ENCODE assay signal across 27 cellular contexts in the genomic region with DNA sequence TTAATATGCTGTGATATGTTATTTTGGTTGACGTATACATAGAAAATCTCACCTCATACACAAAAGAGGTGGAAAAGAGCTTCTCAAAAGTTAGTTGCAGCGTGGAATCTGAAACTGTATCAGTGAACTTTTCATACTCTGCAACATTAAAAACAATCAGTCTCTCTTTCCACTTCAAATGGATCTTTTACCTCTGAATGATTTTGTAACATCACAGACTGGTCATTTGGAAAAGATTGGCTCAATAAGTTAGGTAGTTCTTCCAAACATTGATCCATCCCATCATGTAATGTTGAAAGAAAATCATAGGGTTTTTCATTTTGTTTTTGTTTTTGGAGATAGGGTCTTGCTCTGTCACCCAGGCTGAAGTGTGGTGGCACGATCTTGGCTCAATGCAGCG.
"Had no signal": no experiment of that assay in that cellular context is flagged by ENCODE, and none has a peak within 500 bp of the region (broad histone marks: within the 10 kb centered on the region; RNA-seq: fewer than 3 reads in every experiment).

No MANE protein-coding gene starts in this region.

- H3K36me3 ChIP-seq: colonic mucosa, esophagus squamous epithelium, gastrocnemius medialis, heart right ventricle, left ventricle myocardium inferior, lower lobe of right lung had no signal

- H3K4me1 ChIP-seq: colonic mucosa, esophagus squamous epithelium, gastrocnemius medialis, heart right ventricle, left ventricle myocardium inferior, lower lobe of right lung had no signal

- H3K4me3 ChIP-seq: colonic mucosa, esophagus squamous epithelium, gastrocnemius medialis, heart right ventricle, left ventricle myocardium inferior, lower lobe of right lung, mucosa of descending colon had no signal

- H3K9me3 ChIP-seq: colonic mucosa, gastrocnemius medialis had no signal

- H3K27me3 Mint-ChIP-seq: dendritic cell treated with granulocyte-macrophage colony-stimulating factor and Interleukin-4, amounts not matched to agents 40 ng/mL and 50 ng/mL, for 4 days; naive B cell had no signal

- H3K27ac Mint-ChIP-seq: dendritic cell treated with granulocyte-macrophage colony-stimulating factor and Interleukin-4, amounts not matched to agents 40 ng/mL and 50 ng/mL, for 4 days; effector memory CD8-positive, alpha-beta T cell; endodermal cell; mesothelial cell of epicardium; naive B cell had no signal

- H3K4me3 Mint-ChIP-seq: dendritic cell treated with granulocyte-macrophage colony-stimulating factor and Interleukin-4, amounts not matched to agents 40 ng/mL and 50 ng/mL, for 4 days; effector memory CD8-positive, alpha-beta T cell; endodermal cell; mesothelial cell of epicardium; naive B cell had no signal

- DNase-seq: colonic mucosa; cortex of kidney; effector CD8-positive, alpha-beta T cell; effector memory CD8-positive, alpha-beta T cell; endodermal cell; erythroblast; esophagus squamous epithelium; foreskin fibroblast; foreskin melanocyte; gastrocnemius medialis; glutamatergic neuron; head of caudate nucleus; heart right ventricle; hippocampal formation; left cardiac atrium; left ventricle myocardium inferior; lower lobe of right lung; mesenchymal stem cell; mucosa of descending colon; naive B cell had no signal

- H3K4me1 Mint-ChIP-seq: endodermal cell, mesothelial cell of epicardium, naive B cell had no signal

- H3K27me3 ChIP-seq: colonic mucosa, esophagus squamous epithelium, gastrocnemius medialis, heart right ventricle had no signal

- H3K27ac ChIP-seq: colonic mucosa, epithelial cell of prostate, esophagus squamous epithelium, gastrocnemius medialis, heart right ventricle, left ventricle myocardium inferior, lower lobe of right lung had no signal

- ATAC-seq: effector memory CD8-positive, alpha-beta T cell; esophagus mucosa; gastrocnemius medialis; heart right ventricle; left cardiac atrium; lower lobe of right lung; mucosa of descending colon had no signal

- FAIRE-seq: endometrium, islet of Langerhans, keratinocyte had no signal
